ENCODE assay signal across 14 cellular contexts in genomic region chr18:59871711-59872362, GRCh38. TPM values are rescaled to one million over a fixed set of nuclear protein-coding genes. Genes with fewer than 3 reads are reported as not detected.
A peak's percentile ranks its signal among the peaks of the same experiment; 100 is the strongest.
DNase-seq lines count a peak whose midpoint lies in the region; ATAC-seq, FAIRE-seq and TF ChIP-seq lines count a peak whose summit lies in the region.
"Had no signal": no experiment of that assay in that cellular context is flagged by ENCODE, and none has a peak within 500 bp of the region (broad histone marks: within the 10 kb centered on the region; RNA-seq: fewer than 3 reads in every experiment).

No MANE protein-coding gene starts in this region.

- no peaks in the 10 kb centered on the region for H3K79me1 ChIP-seq in mesendoderm (ENCODE audit: low read length)

- H3K56ac ChIP-seq in mesendoderm (ENCODE audit: low read length) = no peak overlapping the region

- H3K36me3 ChIP-seq in DOHH2 (ENCODE audit: control insufficient read depth, low read length) (no peaks in the 10 kb centered on the region), K562 (ENCODE audit: control insufficient read depth, insufficient read depth, low read length) (no peaks in the 10 kb centered on the region), mesendoderm (ENCODE audit: control insufficient read depth, insufficient read depth, low read length) (no peaks in the 10 kb centered on the region), lower lobe of right lung (no peaks in the 10 kb centered on the region)

- peaks cover 3% of the 10 kb centered on the region; the same call in 1 of the 2 replicates for H3F3A ChIP-seq in DOHH2 (ENCODE audit: control insufficient read depth, insufficient read depth)

- H3K9ac ChIP-seq in K562 (ENCODE audit: insufficient read depth in 1 of 2, low read depth in 2 of 2, low read length in 2 of 2) (no peak overlapping the region), mesendoderm (ENCODE audit: low read length) (no peak overlapping the region)

- CTCF ChIA-PET in K562 (lab: Yijun Ruan, JAX; ENCODE audit: low intra/inter-chr PET ratio) = no interaction called here

- no peak for TF ChIP-seq CTCF in DOHH2 (IDR thresholded peaks at IDR 0.05; ENCODE audit: low read depth, low read length, poor library complexity, severe bottlenecking)
- no peak for TF ChIP-seq CTCF in K562 (IDR thresholded peaks at IDR 0.05 in 2 of 3, conservative IDR thresholded peaks at IDR 0.05 in 1 of 3; ENCODE audit: insufficient read depth in 2 of 3, low read depth in 1 of 3, low read length in 3 of 3)
- TF ChIP-seq CTCF in lower lobe of right lung (IDR thresholded peaks at IDR 0.05) = no peak

- H3K27me3 ChIP-seq in DOHH2 (ENCODE audit: control insufficient read depth, low read length) = no peaks in the 10 kb centered on the region
- no peaks in the 10 kb centered on the region for H3K27me3 ChIP-seq in K562 (ENCODE audit: control insufficient read depth in 2 of 2, insufficient read depth in 2 of 2, low read length in 2 of 2)
- H3K27me3 ChIP-seq in mesendoderm (ENCODE audit: insufficient read depth, low read length, poor library complexity) = no peaks in the 10 kb centered on the region
- H3K27me3 ChIP-seq in lower lobe of right lung (ENCODE audit: low read depth) = no peaks in the 10 kb centered on the region

- H3K4me2 ChIP-seq in DOHH2 (ENCODE audit: low read length) (peak overlapping the region; percentile 14; the same call in 1 of the 2 replicates), K562 (ENCODE audit: insufficient read depth, low read length) (no peak overlapping the region), mesendoderm (ENCODE audit: low read length) (no peak overlapping the region)
- H3K4me2 ChIP-seq: PC-9 had no signal

- no peaks in the 10 kb centered on the region for H3K79me2 ChIP-seq in DOHH2 (ENCODE audit: control insufficient read depth, low read length)
- H3K79me2 ChIP-seq in K562 (ENCODE audit: control insufficient read depth, insufficient read depth, low read length) = no peaks in the 10 kb centered on the region
- no peaks in the 10 kb centered on the region for H3K79me2 ChIP-seq in mesendoderm (ENCODE audit: control insufficient read depth, insufficient read depth, low read length)

- intact Hi-C loops in K562 (cut with micrococcal nuclease) (no loop called here), lower lobe of right lung (cut with DNase I) (no loop called here)

- no TSS peak for BruUV-seq in K562 (replicated peaks; lab: Mats Ljungman, UMichigan)

- H3K4me1 ChIP-seq in DOHH2 (ENCODE audit: control insufficient read depth, low read length) (peaks cover 52% of the 10 kb centered on the region), K562 (replicated peaks in 1 of 2; ENCODE audit: control insufficient read depth in 2 of 2, insufficient read depth in 2 of 2, low read length in 2 of 2) (no peaks in the 10 kb centered on the region; a peak in 3 of 5 replicates), mesendoderm (ENCODE audit: control insufficient read depth, low read depth, low read length) (peaks cover 2% of the 10 kb centered on the region), lower lobe of right lung (no peaks in the 10 kb centered on the region)

- peak; percentile 39 for DNase-seq in NCI-H2107 (lab: John Stamatoyannopoulos, UW)
- no peak for DNase-seq in K562 (ENCODE audit: extremely low read depth in 1 of 4, low spot score in 3 of 4)
- DNase-seq in mesendoderm = no peak
- DNase-seq in stimulated activated CD4-positive, alpha-beta T cell treated with anti-CD3 and anti-CD28 coated beads, Interleukin-12 subunit alpha, Interleukin-12 subunit beta, amount 100 ng/mL, for 4 hours = no peak
- DNase-seq in NCI-H345 treated with DMSO at 0.1 percent for 48 hours (lab: John Stamatoyannopoulos, UW; ENCODE audit: unreplicated experiment) = no peak
- DNase-seq in lower lobe of right lung = no peak
- no peak for DNase-seq in DMS153 treated with DMSO at 0.1 percent for 48 hours (lab: John Stamatoyannopoulos, UW; ENCODE audit: unreplicated experiment)
- DNase-seq: ACHN; CD8-positive, alpha-beta T cell; NCI-H187 treated with DMSO at 0.1 percent for 48 hours; NCI-H526 treated with DMSO at 0.1 percent for 48 hours; PC-9 had no signal

- POLR2A ChIA-PET in K562 (lab: Yijun Ruan, JAX) = interaction anchor here (2.5 kb wide), 1 partner anchor 29 kb away, joined by 15 read pairs; the partner anchor contains the start of gene PMAIP1

- no peak overlapping the region for H3K4ac ChIP-seq in mesendoderm (ENCODE audit: low read depth, low read length)

- H2AK5ac ChIP-seq in mesendoderm (ENCODE audit: low read length) = no peak overlapping the region

- 64% methylated on average over 9 of the region's 10 CpGs for WGBS in K562 (ENCODE audit: insufficient coverage, low coverage, missing lambda C conversion rate)
- no CpG with 5 or more reads among the region's 10 CpGs for WGBS in mesendoderm (ENCODE audit: extremely low coverage, insufficient coverage, low lambda C conversion rate)

- 0 out of 2 replicates have a peak overlapping the region, but pooled peaks have one; percentile 24 for H2AFZ ChIP-seq in K562 (ENCODE audit: low read depth, low read length)
- H2AFZ ChIP-seq: PC-9 had no signal

- no peak for FAIRE-seq in K562 (lab: Jason Lieb, UNC)
- FAIRE-seq: G401.6 had no signal

- TF ChIP-seq RAD21 in K562 (CRISPR knock-in tag; conservative IDR thresholded peaks at IDR 0.05 in 1 of 2, IDR thresholded peaks at IDR 0.05 in 1 of 2) = no peak

- peak overlapping the region; percentile 76 for H3K18ac ChIP-seq in mesendoderm (ENCODE audit: low read length)

- H2BK5ac ChIP-seq in mesendoderm (ENCODE audit: low read length) = no peak overlapping the region

- no peak overlapping the region for H4K8ac ChIP-seq in mesendoderm (ENCODE audit: low read depth, low read length)

- TF ChIP-seq POLR2A in K562 (conservative IDR thresholded peaks at IDR 0.05) = no peak

- no peak overlapping the region for H4K5ac ChIP-seq in mesendoderm (ENCODE audit: low read length)

- H2BK120ac ChIP-seq in mesendoderm (ENCODE audit: low read depth, low read length) = no peak overlapping the region

- H3K9me3 ChIP-seq in DOHH2 (ENCODE audit: control insufficient read depth, insufficient read depth, low read length) (no peaks in the 10 kb centered on the region), K562 (replicated peaks; ENCODE audit: control insufficient read depth, insufficient read depth, low read depth, low read length) (no peaks in the 10 kb centered on the region), lower lobe of right lung (no peaks in the 10 kb centered on the region)

- TF ChIP-seq EP300 in K562 (IDR thresholded peaks at IDR 0.05; ENCODE audit: low read length) = no peak

- ATAC-seq in K562 (peak; percentile 40; the same call in 1 of the 3 replicates), lower lobe of right lung (no peak)
- ATAC-seq: CD8-positive, alpha-beta T cell had no signal

- H4K20me1 ChIP-seq in DOHH2 (ENCODE audit: control insufficient read depth, insufficient read depth, low read depth, low read length) (no peaks in the 10 kb centered on the region), K562 (replicated peaks; ENCODE audit: control insufficient read depth, insufficient read depth, low read length) (no peaks in the 10 kb centered on the region)

- in situ Hi-C loops in K562 (cut with MboI) = no loop called here

- no peak overlapping the region for H2BK15ac ChIP-seq in mesendoderm (replicated peaks; ENCODE audit: low read depth)

- no peak overlapping the region for H3K4me3 ChIP-seq in DOHH2 (ENCODE audit: low read length)
- no peak overlapping the region for H3K4me3 ChIP-seq in K562
- no peak overlapping the region for H3K4me3 ChIP-seq in mesendoderm (ENCODE audit: low read length)
- H3K4me3 ChIP-seq in lower lobe of right lung = no peak overlapping the region
- H3K4me3 ChIP-seq: PC-9 had no signal

- H3K9me1 ChIP-seq in K562 (ENCODE audit: control insufficient read depth, insufficient read depth, low read length) = no peaks in the 10 kb centered on the region

- H3K27ac ChIP-seq in DOHH2 (ENCODE audit: low read depth, low read length) = no peak overlapping the region
- no peak overlapping the region for H3K27ac ChIP-seq in K562 (ENCODE audit: extremely low read depth, low read depth, low read length)
- no peak overlapping the region for H3K27ac ChIP-seq in mesendoderm (ENCODE audit: low read depth, low read length)
- H3K27ac ChIP-seq in lower lobe of right lung = no peak overlapping the region
- H3K27ac ChIP-seq: PC-9 had no signal

- H3K23ac ChIP-seq in mesendoderm (ENCODE audit: low read length) = no peak overlapping the region

- H3K9me2 ChIP-seq in DOHH2 (replicated peaks; ENCODE audit: control insufficient read depth, low read length) = no peaks in the 10 kb centered on the region

TF ChIP-seq in K562, 482 proteins besides CTCF, POLR2A, EP300 and RAD21 (continues in another document):
- no peak for TF ChIP-seq ZNF699 (CRISPR knock-in tag; IDR thresholded peaks at IDR 0.05; ENCODE audit: insufficient replicate concordance)

RNA-seq across cellular contexts. Expression of gene PMAIP1, which starts 28.0 kb away (rescaled TPM):
- total RNA-seq in K562 (2011; cell fraction: chromatin; rRNA removed; ENCODE audit: low replicate concordance) = 4.4 and 9.5 TPM in 2 replicates
- 6.2 and 8.5 TPM in 2 replicates for total RNA-seq in K562 (2011; cell fraction: nucleolus; rRNA removed)
- 5.6 and 6.1 TPM in 2 replicates for total RNA-seq in K562 (2011; cell fraction: nucleoplasm; rRNA removed)
- total RNA-seq in K562 (2014; rRNA removed) (14.0 and 16.5 TPM in 2 replicates), K562 (2014; rRNA removed; fragmentation: Illumina TruSeq; extraction: Trizol) (16.4 and 19.7 TPM in 2 replicates), K562 (2015; rRNA removed; fragmentation: Illumina TruSeq; extraction: Trizol) (8.0 and 8.1 TPM in 2 replicates), K562 (2021) (17.3 and 17.6 TPM in 2 replicates), lower lobe of right lung (1.6 TPM)
- polyA plus RNA-seq in K562 (2011; rRNA removed) (14.9 and 15.2 TPM in 2 replicates), K562 (2014; fragmentation: Illumina TruSeq; extraction: Trizol) (14.0 and 15.4 TPM in 2 replicates), K562 (2014; fragmentation: Nextera tagmentation; extraction: Ambion mirVana) (10 to 100 TPM; 10.0 to 14.9 TPM), K562 (2014; rRNA removed) (21.6 and 22.9 TPM in 2 replicates)
- 9.2 and 10.1 TPM in 2 replicates for polyA plus RNA-seq in K562 (2011; cell fraction: cytosol; rRNA removed)
- 4.7 and 6.4 TPM in 2 replicates for polyA plus RNA-seq in K562 (2011; cell fraction: nucleus; rRNA removed)
- polyA plus RNA-seq in K562 (2012) = 9.7 and 20.8 TPM in 2 replicates
- 7.0 and 9.9 TPM in 2 replicates for polyA minus RNA-seq in K562 (2011; rRNA and poly(A)+ RNA removed)
- 6.8 and 8.2 TPM in 2 replicates for polyA minus RNA-seq in K562 (2011; cell fraction: cytosol; rRNA and poly(A)+ RNA removed)
- 6.9 and 18.1 TPM in 2 replicates for polyA minus RNA-seq in K562 (2011; cell fraction: nucleus; rRNA and poly(A)+ RNA removed)
- polyA plus RNA-seq in mesendoderm (2013, experiment 1 of 2) = 64.9 TPM
- polyA plus RNA-seq in mesendoderm (2013, experiment 2 of 2) = 64.6 TPM
